ENCODE assay signal across 1 cellular context in the genomic region with DNA sequence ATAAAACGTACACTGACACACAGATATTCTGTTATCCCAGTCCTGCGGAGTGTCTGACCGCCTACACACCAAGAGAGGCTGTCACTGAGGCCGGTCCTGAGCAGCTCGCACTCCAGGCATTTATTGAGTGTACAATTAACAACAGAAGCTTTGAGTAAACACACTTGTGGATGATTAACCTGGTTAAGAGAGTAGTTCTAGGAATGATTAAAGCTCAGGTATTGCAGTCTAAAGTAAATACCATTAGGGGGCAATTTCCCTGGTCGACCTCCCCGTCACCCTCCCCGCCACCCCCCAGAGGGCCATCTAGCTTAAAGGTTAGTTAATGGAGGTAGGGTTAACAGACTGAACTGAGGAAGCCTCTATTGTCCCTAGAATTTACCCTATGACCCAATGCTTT.
TF ChIP-seq lines count a peak whose summit lies in the region.

No MANE protein-coding gene starts in this region.

TF ChIP-seq in SK-N-SH treated with all-trans-retinoic acid at 6 μM for 48 hours, 23 proteins besides CTCF, POLR2A, EP300 and RAD21 (continued from another document):
- TF ChIP-seq ARNTL (CRISPR knock-in tag; IDR thresholded peaks at IDR 0.05; ENCODE audit: borderline replicate concordance, low read depth) (no peak), SNAI2 (CRISPR knock-in tag; IDR thresholded peaks at IDR 0.05) (no peak)
